ENCODE assay signal across 9 cellular contexts in genomic region chr22:27719535-27720227, GRCh38.
DNase-seq lines count a peak whose midpoint lies in the region; ATAC-seq, FAIRE-seq and TF ChIP-seq lines count a peak whose summit lies in the region.
"Had no signal": no experiment of that assay in that cellular context is flagged by ENCODE, and none has a peak within 500 bp of the region (broad histone marks: within the 10 kb centered on the region; RNA-seq: fewer than 3 reads in every experiment).

No MANE protein-coding gene starts in this region.

- no peak for TF ChIP-seq EP300 in H1 (IDR thresholded peaks at IDR 0.05; ENCODE audit: borderline replicate concordance in 1 of 2, low read depth in 2 of 2, low read length in 2 of 2)

- no peak overlapping the region for H2AK5ac ChIP-seq in H1 (ENCODE audit: low read depth, low read length)

- no peak overlapping the region for H2BK20ac ChIP-seq in H1 (ENCODE audit: low read length)

- H3K79me2 ChIP-seq in H1 (ENCODE audit: control insufficient read depth in 1 of 2, insufficient read depth in 2 of 2, low read length in 2 of 2), result peaks cover 11 to 87% of the 10 kb centered on the region in 2 experiments

- no peaks in the 10 kb centered on the region; the same call in 1 of the 2 replicates for H3K23me2 ChIP-seq in H1 (ENCODE audit: low read depth, low read length)

- no peaks in the 10 kb centered on the region; a peak in 1 of 7 replicates for H3K27me3 ChIP-seq in H1 (replicated peaks in 1 of 4; ENCODE audit: control insufficient read depth in 3 of 4, extremely low read depth in 1 of 4, insufficient read depth in 3 of 4, low read length in 3 of 4)

- peak overlapping the region; percentile 6; the same call in 1 of the 2 replicates for H2BK15ac ChIP-seq in H1 (ENCODE audit: low read length)

- H3K9me3 Mint-ChIP-seq in immature natural killer cell, result no peaks in the 10 kb centered on the region

- in situ Hi-C loops in Caki2 (cut with HindIII; ENCODE audit: low pct_unique_long_range_greater_than_20kb, low sequenced_read_pairs), result no loop called here

- no peak overlapping the region for H3K4me3 Mint-ChIP-seq in immature natural killer cell
- H3K4me3 Mint-ChIP-seq: IgD-negative memory B cell had no signal

- H3K4me3 ChIP-seq in H1 (ENCODE audit: extremely low read depth in 1 of 4, insufficient read depth in 2 of 4, low read depth in 3 of 4, low read length in 4 of 4) (no peak overlapping the region), mucosa of descending colon (no peak overlapping the region)

- TF ChIP-seq POLR2A in H1 (IDR thresholded peaks at IDR 0.05; ENCODE audit: control extremely low read depth in 1 of 2, low read depth in 2 of 2, low read length in 2 of 2), result no peak

- no peak overlapping the region for H3K4me2 ChIP-seq in H1 (ENCODE audit: insufficient read depth in 1 of 2, low read depth in 2 of 2, low read length in 2 of 2)

- peak overlapping the region; percentile 16 for H4K5ac ChIP-seq in H1 (ENCODE audit: insufficient read length, low read depth, low read length)

- no peak overlapping the region for H2AFZ ChIP-seq in H1 (ENCODE audit: low read length)

- peak; percentile 39 for FAIRE-seq in H1 (lab: Jason Lieb, UNC)

- peaks cover 0 to 7% of the 10 kb centered on the region in 2 experiments; a peak in 1 of 4 replicates for H3K9me3 ChIP-seq in H1 (ENCODE audit: insufficient read depth in 2 of 2, low read depth in 1 of 2, low read length in 1 of 2)
- H3K9me3 ChIP-seq in mucosa of descending colon, result no peaks in the 10 kb centered on the region

- H3K4me1 ChIP-seq in H1 (replicated peaks in 1 of 4; ENCODE audit: control insufficient read depth in 3 of 4, insufficient read depth in 4 of 4, low read length in 3 of 4), result peaks cover 0 to 9% (median 4%) of the 10 kb centered on the region in 4 experiments; a peak in 6 of 7 replicates
- H3K4me1 ChIP-seq in mucosa of descending colon (ENCODE audit: low read depth), result peaks cover 2% of the 10 kb centered on the region

- 79% methylated on average over 8 of the region's 8 CpGs; no CpG with 5 or more reads in 1 of the 2 experiments for WGBS in H1 (ENCODE audit: extremely low coverage in 1 of 2, insufficient coverage in 1 of 2, insufficient read length in 1 of 2, insufficient replicate concordance in 2 of 2, low coverage in 1 of 2, low lambda C conversion rate in 2 of 2, missing lambda C conversion rate in 1 of 2), 2 experiments

- peaks cover 0 to 17% (median 4%) of the 10 kb centered on the region in 3 donors for H3K27me3 Mint-ChIP-seq in immature natural killer cell (ENCODE audit: low read depth in 3 of 3)

- ATAC-seq in mucosa of descending colon, result peak; percentile 68
- no peak for ATAC-seq in HG02885 (IDR thresholded peaks at IDR 0.05; ENCODE audit: poor library complexity, unreplicated experiment)

- H3K23ac ChIP-seq in H1 (ENCODE audit: insufficient read length), result no peak overlapping the region

- H3K27ac ChIP-seq in H1 (ENCODE audit: low read depth, low read length), result no peak overlapping the region

- POLR2A ChIA-PET in H1 (lab: Charles Lee; ENCODE audit: partially characterized antibody), result interaction anchor here (0.7 to 2.5 kb wide), 6 partner anchors 8 to 81 kb away, joined by 3 to 11 read pairs (median 4); no protein-coding TSS in a partner anchor

- peaks cover 0 to 5% of the 10 kb centered on the region in 2 donors for H3K4me1 Mint-ChIP-seq in immature natural killer cell

- no peak overlapping the region for H3K4ac ChIP-seq in H1 (replicated peaks; ENCODE audit: insufficient read length, low read depth, low read length)

- H3K36me3 ChIP-seq in H1 (ENCODE audit: control insufficient read depth in 2 of 4, insufficient read depth in 4 of 4, low read length in 3 of 4) (peaks cover 0 to 5% (median 0%) of the 10 kb centered on the region in 4 experiments; a peak in 1 of 8 replicates), mucosa of descending colon (ENCODE audit: low read depth) (no peaks in the 10 kb centered on the region)

- H4K20me1 ChIP-seq in H1 (replicated peaks in 1 of 2; ENCODE audit: control insufficient read depth in 1 of 2, insufficient read depth in 2 of 2, low read length in 2 of 2), result peaks cover 0 to 7% of the 10 kb centered on the region in 2 experiments

- peak overlapping the region; percentile 51; the same call in 1 of the 2 replicates for H2BK12ac ChIP-seq in H1 (ENCODE audit: low read depth, low read length)

- intact Hi-C loops in mucosa of descending colon (cut with DNase I, micrococcal nuclease), result no loop called here

- H3K18ac ChIP-seq in H1 (ENCODE audit: extremely low read depth, low read length), result peak overlapping the region; percentile 20; the same call in 1 of the 2 replicates

- 0 out of 2 replicates have a peak overlapping the region, but pooled peaks have one; percentile 47 for H4K8ac ChIP-seq in H1 (ENCODE audit: extremely low read depth, insufficient read depth, low read length)

- peak overlapping the region; percentile 56 for H2BK120ac ChIP-seq in H1 (replicated peaks; ENCODE audit: low read depth, low read length)

- no peak for TF ChIP-seq CTCF in H1 (IDR thresholded peaks at IDR 0.05; ENCODE audit: control extremely low read depth in 1 of 3, insufficient read depth in 1 of 3, low read depth in 1 of 3, low read length in 3 of 3)
- no peak for TF ChIP-seq CTCF in mucosa of descending colon (IDR thresholded peaks at IDR 0.05)

- H3K36me3 Mint-ChIP-seq in immature natural killer cell, result no peaks in the 10 kb centered on the region
- H3K36me3 Mint-ChIP-seq: IgD-negative memory B cell had no signal

- no peak overlapping the region for H3K56ac ChIP-seq in H1 (replicated peaks; ENCODE audit: insufficient read length, low read depth, low read length)

- no peak overlapping the region for H3K27ac Mint-ChIP-seq in immature natural killer cell
- H3K27ac Mint-ChIP-seq: IgD-negative memory B cell had no signal

- H2BK5ac ChIP-seq in H1 (ENCODE audit: low read depth, low read length), result peak overlapping the region; percentile 21; the same call in 1 of the 2 replicates

- CTCF ChIA-PET in H1 (lab: Charles Lee; ENCODE audit: partially characterized antibody), result interaction anchor here (1.4 to 2.6 kb wide), 2 partner anchors 38 to 61 kb away, joined by 3 to 10 read pairs; no protein-coding TSS in a partner anchor

- DNase-seq in Caki2 (ENCODE audit: low read depth) (peak; percentile 99), M059J (ENCODE audit: low read depth) (peak; percentile 19), H1 (ENCODE audit: low read depth in 1 of 2, low spot score in 2 of 2) (no peak), mucosa of descending colon (peak in 1 of 3 donors; percentile 18), amniotic stem cell (lab: John Stamatoyannopoulos, UW) (no peak), immature natural killer cell (no peak), HuH-7.5 (ENCODE audit: low spot score) (no peak)

- no peak overlapping the region for H3K14ac ChIP-seq in H1 (ENCODE audit: insufficient read length)

- TF ChIP-seq RAD21 in H1 (IDR thresholded peaks at IDR 0.05 in 1 of 2, conservative IDR thresholded peaks at IDR 0.05 in 1 of 2; ENCODE audit: low read depth in 2 of 2, low read length in 2 of 2), result no peak

- peak overlapping the region; percentile 50 for H4K91ac ChIP-seq in H1 (replicated peaks; ENCODE audit: insufficient read length, low read length)

- H3K9ac ChIP-seq in H1 (replicated peaks in 1 of 4; ENCODE audit: extremely low read depth in 1 of 4, low read depth in 3 of 4, low read length in 3 of 4), result no peak overlapping the region

- peaks cover 23% of the 10 kb centered on the region for H3K79me1 ChIP-seq in H1 (ENCODE audit: low read depth, low read length)

TF ChIP-seq in H1, 55 proteins besides CTCF, POLR2A, EP300 and RAD21:
- TF ChIP-seq SP4 (IDR thresholded peaks at IDR 0.05; ENCODE audit: low read length) (no peak), MAX (IDR thresholded peaks at IDR 0.05) (peak; percentile 82)
- TF ChIP-seq, protein P1, sequence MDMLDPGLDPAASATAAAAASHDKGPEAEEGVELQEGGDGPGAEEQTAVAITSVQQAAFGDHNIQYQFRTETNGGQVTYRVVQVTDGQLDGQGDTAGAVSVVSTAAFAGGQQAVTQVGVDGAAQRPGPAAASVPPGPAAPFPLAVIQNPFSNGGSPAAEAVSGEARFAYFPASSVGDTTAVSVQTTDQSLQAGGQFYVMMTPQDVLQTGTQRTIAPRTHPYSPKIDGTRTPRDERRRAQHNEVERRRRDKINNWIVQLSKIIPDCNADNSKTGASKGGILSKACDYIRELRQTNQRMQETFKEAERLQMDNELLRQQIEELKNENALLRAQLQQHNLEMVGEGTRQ (IDR thresholded peaks at IDR 0.05; ENCODE audit: low read length), result peak; percentile 80; the same call in 1 of the 2 replicates
TF ChIP-seq in H1: peak in this region for 2.

Comparison
In these comparisons a context has a peak if more than half of its experiments do, and no peak if none do; other contexts are left out.
1. DNase-seq: peak in Caki2 (single experiment) and M059J (single experiment); none in H1 (0 of 2), amniotic stem cell (single experiment), immature natural killer cell (0 of 3) and HuH-7.5 (single experiment).